26 cellular contexts compared by ENCODE assay signal in genomic region chr4:120723105-120723504, GRCh38.
"Had no signal": no experiment of that assay in that cellular context is flagged by ENCODE, and none has a peak within 500 bp of the region (broad histone marks: within the 10 kb centered on the region; RNA-seq: fewer than 3 reads in every experiment).

No MANE protein-coding gene starts in this region.

- H3K27me3 ChIP-seq: gastroesophageal sphincter, sigmoid colon, suprapubic skin, thyroid gland, uterus had no signal

- H3K27me3 Mint-ChIP-seq: natural killer cell treated with Interleukin-12 subunit alpha and Interleukin-12 subunit beta and Interleukin-15 and Interleukin-18, amount 100 ng/mL, for 72 hours; type B pancreatic cell had no signal

- H2AFZ ChIP-seq: parathyroid adenoma had no signal

- ATAC-seq: gastroesophageal sphincter; natural killer cell treated with Interleukin-12 subunit alpha and Interleukin-12 subunit beta and Interleukin-15 and Interleukin-18, amount 100 ng/mL, for 72 hours; stimulated activated effector memory CD8-positive, alpha-beta T cell treated with anti-CD3 and anti-CD28 coated beads, Interleukin-12 subunit alpha, Interleukin-12 subunit beta, amount 100 ng/mL, for 72 hours; stimulated activated naive CD8-positive, alpha-beta T cell treated with anti-CD3 and anti-CD28 coated beads, Interleukin-15, Interleukin-2, amounts not matched to agents 100 U/mL and 50 U/mL, for 24 hours had no signal

- DNase-seq: cerebellar nuclear complex; effector CD4-positive, alpha-beta T cell; endodermal cell; glutamatergic neuron; islet precursor cell; left ventricle myocardium inferior; mesenchymal stem cell; midbrain; retina; sigmoid colon; stimulated activated CD4-positive, alpha-beta T cell treated with anti-CD3 and anti-CD28 coated beads, Interleukin-12 subunit alpha, Interleukin-12 subunit beta, amount 100 ng/mL, for 4 hours; stimulated activated CD4-positive, alpha-beta T cell treated with anti-CD3 and anti-CD28 coated beads, Interleukin-2, amount 100 ng/mL, for 48 hours; stimulated activated CD8-positive, alpha-beta memory T cell treated with anti-CD3 and anti-CD28 coated beads, Interleukin-4, amount 100 ng/mL, for 48 hours; stimulated activated naive CD8-positive, alpha-beta T cell treated with anti-CD3 and anti-CD28 coated beads, Interleukin-15, Interleukin-2, amounts not matched to agents 100 U/mL and 50 U/mL, for 24 hours; thyroid gland; uterus had no signal

- H3K9me3 Mint-ChIP-seq: endodermal cell; natural killer cell treated with Interleukin-12 subunit alpha and Interleukin-12 subunit beta and Interleukin-15 and Interleukin-18, amount 100 ng/mL, for 72 hours; stimulated activated effector memory CD8-positive, alpha-beta T cell treated with anti-CD3 and anti-CD28 coated beads, Interleukin-12 subunit alpha, Interleukin-12 subunit beta, amount 100 ng/mL, for 72 hours; type B pancreatic cell had no signal

- H3K4me1 ChIP-seq: gastroesophageal sphincter, parathyroid adenoma, prostate gland, suprapubic skin, uterus had no signal

- H3K27ac ChIP-seq: coronary artery, gastroesophageal sphincter, left ventricle myocardium inferior, parathyroid adenoma, prostate gland, sigmoid colon, skin epidermis, suprapubic skin, thyroid gland, uterus had no signal

- H3K4me1 Mint-ChIP-seq: stimulated activated effector memory CD8-positive, alpha-beta T cell treated with anti-CD3 and anti-CD28 coated beads, Interleukin-12 subunit alpha, Interleukin-12 subunit beta, amount 100 ng/mL, for 72 hours had no signal

- H3K36me3 ChIP-seq: gastroesophageal sphincter, left ventricle myocardium inferior, prostate gland, sigmoid colon, suprapubic skin, thyroid gland, uterus had no signal

- H3K9me3 ChIP-seq: gastroesophageal sphincter, left ventricle myocardium inferior, prostate gland, sigmoid colon, suprapubic skin, thyroid gland, uterus had no signal

- H3K4me3 Mint-ChIP-seq: endodermal cell; natural killer cell treated with Interleukin-12 subunit alpha and Interleukin-12 subunit beta and Interleukin-15 and Interleukin-18, amount 100 ng/mL, for 72 hours; stimulated activated effector memory CD8-positive, alpha-beta T cell treated with anti-CD3 and anti-CD28 coated beads, Interleukin-12 subunit alpha, Interleukin-12 subunit beta, amount 100 ng/mL, for 72 hours; type B pancreatic cell had no signal

- H3K9ac ChIP-seq: parathyroid adenoma had no signal

- H3K79me2 ChIP-seq: parathyroid adenoma had no signal

- H3K4me3 ChIP-seq: coronary artery, gastroesophageal sphincter, left ventricle myocardium inferior, lung, prostate gland, sigmoid colon, skin epidermis, suprapubic skin, thyroid gland, uterus had no signal

- H3K27ac Mint-ChIP-seq: endodermal cell; natural killer cell treated with Interleukin-12 subunit alpha and Interleukin-12 subunit beta and Interleukin-15 and Interleukin-18, amount 100 ng/mL, for 72 hours; stimulated activated effector memory CD8-positive, alpha-beta T cell treated with anti-CD3 and anti-CD28 coated beads, Interleukin-12 subunit alpha, Interleukin-12 subunit beta, amount 100 ng/mL, for 72 hours; type B pancreatic cell had no signal

- H3K36me3 Mint-ChIP-seq: natural killer cell treated with Interleukin-12 subunit alpha and Interleukin-12 subunit beta and Interleukin-15 and Interleukin-18, amount 100 ng/mL, for 72 hours; stimulated activated effector memory CD8-positive, alpha-beta T cell treated with anti-CD3 and anti-CD28 coated beads, Interleukin-12 subunit alpha, Interleukin-12 subunit beta, amount 100 ng/mL, for 72 hours had no signal
